ENCODE assay signal across 9 cellular contexts in the genomic region with DNA sequence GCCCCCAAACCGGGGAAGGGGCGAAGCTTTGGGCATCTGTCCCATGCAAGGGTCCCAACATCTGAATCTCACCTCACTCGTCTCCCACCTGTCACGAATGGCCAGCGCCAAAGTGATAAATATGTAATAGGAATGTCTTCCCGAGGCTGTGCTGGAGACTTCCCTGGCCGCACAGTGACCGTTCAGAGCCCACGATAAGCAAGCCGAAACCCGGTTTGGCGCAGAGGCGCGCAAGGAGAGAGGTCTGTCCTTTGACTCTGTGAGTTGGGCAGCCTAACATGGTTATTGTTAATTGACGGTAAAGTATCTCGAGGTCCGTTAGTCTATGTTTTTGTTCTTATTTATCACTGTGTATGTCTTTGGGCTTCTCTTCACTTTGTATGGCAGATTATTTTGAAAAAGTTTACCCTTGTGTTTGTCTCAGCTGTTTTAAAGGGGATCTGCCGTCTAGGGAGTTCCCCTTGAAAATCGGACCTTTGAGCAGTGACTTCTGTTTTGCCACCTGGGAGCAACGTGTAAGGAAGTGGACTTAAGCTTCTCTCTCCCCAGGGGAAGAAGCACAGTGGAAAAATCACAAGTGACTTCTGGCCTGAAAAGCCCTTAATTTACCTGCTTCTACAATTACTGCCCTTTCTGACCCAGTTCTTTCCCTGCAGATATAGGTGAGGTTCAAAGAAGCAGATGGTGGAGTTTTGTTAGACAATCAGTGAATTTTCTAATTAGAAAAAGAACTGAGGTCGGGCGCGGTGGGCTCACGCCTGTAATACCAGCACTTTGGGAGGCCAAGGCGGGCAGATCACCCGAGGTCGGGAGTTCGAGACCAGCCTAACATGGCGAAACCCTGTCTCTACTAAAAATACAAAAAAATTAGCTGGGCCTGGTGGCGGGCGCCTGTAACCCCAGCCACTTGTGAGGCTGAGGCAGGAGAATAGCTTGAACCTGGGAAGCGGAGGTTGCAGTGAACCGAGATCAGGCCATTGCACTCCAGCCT. TPM values are rescaled to one million over a fixed set of nuclear protein-coding genes. Genes with fewer than 3 reads are reported as not detected.
DNase-seq lines count a peak whose midpoint lies in the region; ATAC-seq and TF ChIP-seq lines count a peak whose summit lies in the region.
"Had no signal": no experiment of that assay in that cellular context is flagged by ENCODE, and none has a peak within 500 bp of the region (broad histone marks: within the 10 kb centered on the region; RNA-seq: fewer than 3 reads in every experiment).

No MANE protein-coding gene starts in this region.

- H3K9me3 ChIP-seq in BLaER1 treated with 17β-estradiol and CSF1 and Interleukin-3, amounts not matched to agents 10 nM and 100 nM (replicated peaks in 1 of 11) = peaks cover 0 to 15% (median 4%) of the 10 kb centered on the region in 11 experiments; a peak in 18 of 22 replicates
- H3K9me3 ChIP-seq in cardiac muscle cell (ENCODE audit: low read depth) (no peaks in the 10 kb centered on the region), psoas muscle (no peaks in the 10 kb centered on the region)

- peak overlapping the region; percentile 97 for H3K27ac Mint-ChIP-seq in activated B cell treated with CpG ODN at 0.5 μM for 24 hours

- TF ChIP-seq CTCF in activated B cell treated with CpG ODN at 0.5 μM for 24 hours (IDR thresholded peaks at IDR 0.05) (no peak), cardiac muscle cell (IDR thresholded peaks at IDR 0.05; ENCODE audit: low read depth, low read length) (no peak), psoas muscle (IDR thresholded peaks at IDR 0.05) (no peak)

- peaks cover 41% of the 10 kb centered on the region for H3K36me3 Mint-ChIP-seq in activated B cell treated with CpG ODN at 0.5 μM for 24 hours (ENCODE audit: low read depth)

- peak overlapping the region; percentile 95 to 100 (median 98) for H3K27ac ChIP-seq in BLaER1 treated with 17β-estradiol and CSF1 and Interleukin-3, amounts not matched to agents 10 nM and 100 nM
- peak overlapping the region; percentile 98 for H3K27ac ChIP-seq in cardiac muscle cell
- H3K27ac ChIP-seq in psoas muscle = peak overlapping the region; percentile 96

- CTCF ChIA-PET in activated B cell treated with CpG ODN at 0.5 μM for 24 hours (lab: Charles Lee) = interaction anchor here (1.4 to 1.9 kb wide), 6 partner anchors 15 to 235 kb away, joined by 3 to 10 read pairs (median 6); a partner anchor contains a TSS

- H3K9ac ChIP-seq in BLaER1 treated with 17β-estradiol and CSF1 and Interleukin-3, amounts not matched to agents 10 nM and 100 nM = peak overlapping the region; percentile 92 to 100 (median 97)

- DNase-seq in activated B cell treated with CpG ODN at 0.5 μM for 24 hours (no peak), cardiac muscle cell (ENCODE audit: low read depth in 1 of 2, low spot score in 1 of 2) (peak; percentile 30 to 56), psoas muscle (no peak), OCI-M2 (lab: John Stamatoyannopoulos, UW; ENCODE audit: unreplicated experiment) (no peak), COR-L47 (lab: John Stamatoyannopoulos, UW) (no peak)

- intact Hi-C loops in activated B cell treated with CpG ODN at 0.5 μM for 24 hours (cut with micrococcal nuclease) (loop anchor here (1.0 to 5.0 kb wide), 3 partner anchors 8 to 236 kb away; a partner anchor contains a TSS), psoas muscle (cut with DNase I) (no loop called here)

- H3K27me3 ChIP-seq in BLaER1 treated with 17β-estradiol and CSF1 and Interleukin-3, amounts not matched to agents 10 nM and 100 nM = no peaks in the 10 kb centered on the region
- H3K27me3 ChIP-seq in cardiac muscle cell (no peaks in the 10 kb centered on the region), psoas muscle (ENCODE audit: insufficient read depth in 3 of 3, low read length in 2 of 3) (no peaks in the 10 kb centered on the region)

- peak overlapping the region; percentile 84 to 99 (median 93) for H3K4me2 ChIP-seq in BLaER1 treated with 17β-estradiol and CSF1 and Interleukin-3, amounts not matched to agents 10 nM and 100 nM

- peaks cover 29 to 47% (median 40%) of the 10 kb centered on the region in 11 experiments for H3K36me3 ChIP-seq in BLaER1 treated with 17β-estradiol and CSF1 and Interleukin-3, amounts not matched to agents 10 nM and 100 nM
- peaks cover 9% of the 10 kb centered on the region for H3K36me3 ChIP-seq in cardiac muscle cell
- H3K36me3 ChIP-seq in psoas muscle (ENCODE audit: insufficient read depth in 1 of 2, low read depth in 1 of 2) = peaks cover 0 to 31% of the 10 kb centered on the region in 2 donors

- no peaks in the 10 kb centered on the region for H3K27me3 Mint-ChIP-seq in activated B cell treated with CpG ODN at 0.5 μM for 24 hours

- ATAC-seq in GM18861 (IDR thresholded peaks at IDR 0.05; ENCODE audit: unreplicated experiment) (peak; percentile 7), HG03442 (IDR thresholded peaks at IDR 0.05; ENCODE audit: unreplicated experiment) (peak; percentile 20), activated B cell treated with CpG ODN at 0.5 μM for 24 hours (ENCODE audit: low read depth) (peak; percentile 13), psoas muscle (peak; percentile 11 to 45 (median 31))

- H4K20me1 ChIP-seq in BLaER1 treated with 17β-estradiol and CSF1 and Interleukin-3, amounts not matched to agents 10 nM and 100 nM = peaks cover 0 to 8% (median 0%) of the 10 kb centered on the region in 11 experiments; a peak in 3 of 22 replicates

- peaks cover 45 to 64% (median 49%) of the 10 kb centered on the region in 10 experiments for H3K4me1 ChIP-seq in BLaER1 treated with 17β-estradiol and CSF1 and Interleukin-3, amounts not matched to agents 10 nM and 100 nM
- peaks cover 4% of the 10 kb centered on the region for H3K4me1 ChIP-seq in cardiac muscle cell (ENCODE audit: low read depth)
- peaks cover 22% of the 10 kb centered on the region for H3K4me1 ChIP-seq in psoas muscle

- POLR2A ChIA-PET in activated B cell treated with CpG ODN at 0.5 μM for 24 hours (lab: Charles Lee) = interaction anchor here (0.6 to 4.1 kb wide), 31 partner anchors 7 to 875 kb away, joined by 3 to 143 read pairs (median 5); a partner anchor contains a TSS

- H3K9me3 Mint-ChIP-seq in activated B cell treated with CpG ODN at 0.5 μM for 24 hours = no peaks in the 10 kb centered on the region

- peak overlapping the region; percentile 96 for H3K4me3 Mint-ChIP-seq in activated B cell treated with CpG ODN at 0.5 μM for 24 hours

- peak overlapping the region; percentile 67 to 87 (median 76) for H3K4me3 ChIP-seq in BLaER1 treated with 17β-estradiol and CSF1 and Interleukin-3, amounts not matched to agents 10 nM and 100 nM
- H3K4me3 ChIP-seq in cardiac muscle cell (peak overlapping the region; percentile 67), psoas muscle (peak overlapping the region; percentile 89)

- H3K4me1 Mint-ChIP-seq in activated B cell treated with CpG ODN at 0.5 μM for 24 hours = peaks cover 50% of the 10 kb centered on the region

- WGBS in psoas muscle, 3 donors = 34 to 35% (median 34%) methylated on average over 33 of the region's 33 CpGs

RNA-seq across cellular contexts. Expression of a gene that starts 1.1 kb away (rescaled TPM):
- total RNA-seq in activated B cell treated with CpG ODN at 0.5 μM for 24 hours = 24.5 and 26.3 TPM in 2 replicates
- 40.2 and 50.3 TPM in 2 replicates for total RNA-seq in cardiac muscle cell
- polyA plus RNA-seq in cardiac muscle cell = 55.2 and 65.3 TPM in 2 replicates
- 10 to 100 TPM; 21.0 to 22.7 (median 21.8) TPM for total RNA-seq in psoas muscle
- 10 to 100 TPM; 21.7 to 43.4 (median 31.7) TPM for polyA plus RNA-seq in psoas muscle

RNA-seq across cellular contexts. Expression of a gene that starts 7.8 kb away (rescaled TPM):
- 76.4 and 80.3 TPM in 2 replicates for total RNA-seq in activated B cell treated with CpG ODN at 0.5 μM for 24 hours
- 32.0 and 40.7 TPM in 2 replicates for total RNA-seq in cardiac muscle cell
- polyA plus RNA-seq in cardiac muscle cell = 26.4 and 34.5 TPM in 2 replicates
- 10 to 100 TPM; 35.7 to 75.9 (median 51.1) TPM for total RNA-seq in psoas muscle
- polyA plus RNA-seq in psoas muscle = 10 to 100 TPM; 28.8 to 99.7 (median 62.4) TPM

RNA-seq across cellular contexts. Expression of a gene that starts 9.1 kb away (rescaled TPM):
- total RNA-seq in activated B cell treated with CpG ODN at 0.5 μM for 24 hours (0.66 and 0.98 TPM in 2 replicates), cardiac muscle cell (not detected in 2 replicates), psoas muscle (not detected)
- polyA plus RNA-seq in cardiac muscle cell (2.3 and 3.3 TPM in 2 replicates), psoas muscle (under 1 TPM in 2 of 3 donors, not detected in 1; 0.05 to 0.06 TPM)
- total RNA-seq: SK-MEL-5 had no signal

RNA-seq across cellular contexts. Expression of a gene that starts 16.9 kb away (rescaled TPM):
- total RNA-seq in activated B cell treated with CpG ODN at 0.5 μM for 24 hours (88.5 and 117 TPM in 2 replicates), cardiac muscle cell (26.4 and 31.0 TPM in 2 replicates), psoas muscle (10 to 100 TPM; 12.3 to 18.2 (median 15.7) TPM)
- polyA plus RNA-seq in cardiac muscle cell (51.1 and 56.1 TPM in 2 replicates), psoas muscle (10 to 100 TPM; 29.6 to 42.1 (median 29.9) TPM)

RNA-seq across cellular contexts. Expression of a gene that starts 19.5 kb away (rescaled TPM):
- total RNA-seq in activated B cell treated with CpG ODN at 0.5 μM for 24 hours = 12.7 and 16.3 TPM in 2 replicates
- 39.3 and 59.8 TPM in 2 replicates for total RNA-seq in cardiac muscle cell
- polyA plus RNA-seq in cardiac muscle cell = 70.5 and 73.4 TPM in 2 replicates
- 10 to 100 TPM in 3 of 4 donors, 1 to 10 TPM in 1; 9.4 to 16.3 (median 12.1) TPM for total RNA-seq in psoas muscle
- polyA plus RNA-seq in psoas muscle = 10 to 100 TPM in 2 of 3 donors, 1 to 10 TPM in 1; 6.2 to 19.7 (median 13.0) TPM

Comparison
In these comparisons a context has a peak if more than half of its experiments do, and no peak if none do; other contexts are left out.
1. DNase-seq: peak in cardiac muscle cell (2 of 2); none in activated B cell treated with CpG ODN at 0.5 μM for 24 hours (single experiment), psoas muscle (0 of 2), OCI-M2 (single experiment) and COR-L47 (single experiment).
2. Peak in every context shown above with its lines, with median percentiles within 50 percentile points of each other: H3K27ac ChIP-seq, H3K4me3 ChIP-seq and ATAC-seq.